Comparison of ENCODE assay signal across 26 cellular contexts in the genomic region with DNA sequence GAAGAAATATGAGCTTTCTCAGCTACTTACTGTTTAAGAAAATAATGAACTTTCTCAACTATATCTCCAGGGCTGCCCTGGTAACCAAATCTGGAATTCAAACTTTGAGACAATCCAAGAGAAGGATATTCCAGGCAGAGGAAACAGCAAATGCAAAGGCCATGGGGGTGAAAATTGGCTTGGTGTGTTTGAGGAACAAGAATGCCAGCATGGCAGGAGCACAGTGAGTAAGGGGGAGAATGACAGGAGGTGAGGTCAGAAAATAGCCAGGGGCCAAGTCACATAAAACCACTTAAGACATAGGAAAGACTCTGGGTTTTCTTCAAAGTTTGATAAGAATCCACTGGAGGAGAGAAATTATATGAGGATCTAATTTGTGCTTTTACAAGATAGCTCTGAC. TPM values are rescaled to one million over a fixed set of nuclear protein-coding genes. Genes with fewer than 3 reads are reported as not detected.
"Had no signal": no experiment of that assay in that cellular context is flagged by ENCODE, and none has a peak within 500 bp of the region (broad histone marks: within the 10 kb centered on the region; RNA-seq: fewer than 3 reads in every experiment).

No MANE protein-coding gene starts in this region.

- H3K79me2 ChIP-seq: parathyroid adenoma had no signal

- ATAC-seq: heart right ventricle; left colon; left lung; lower lobe of right lung; naive thymus-derived CD8-positive, alpha-beta T cell; right lobe of liver; stimulated activated naive B cell treated with anti-CD40 and anti-IgM and Interleukin-4, amounts not matched to agents 10 μg/mL and 1 μg/mL and 100 μg/mL, for 72 hours; stimulated activated naive CD8-positive, alpha-beta T cell treated with anti-CD3 and anti-CD28 coated beads, Interleukin-15, Interleukin-2, amounts not matched to agents 100 U/mL and 50 U/mL, for 24 hours; upper lobe of right lung had no signal

- H3K36me3 ChIP-seq: heart right ventricle, left lung, lower lobe of right lung, right atrium auricular region, right lobe of liver, stomach, thyroid gland, transverse colon, upper lobe of right lung had no signal

- H3K4me1 ChIP-seq: heart right ventricle, left lung, lower lobe of right lung, parathyroid adenoma, right atrium auricular region, right lobe of liver, stomach, testis, thyroid gland, transverse colon, upper lobe of right lung had no signal

- H3K9me3 ChIP-seq: heart right ventricle, left lung, lower lobe of right lung, right atrium auricular region, right lobe of liver, stomach, testis, thyroid gland, transverse colon, upper lobe of right lung had no signal

- H3K27ac Mint-ChIP-seq: naive thymus-derived CD8-positive, alpha-beta T cell; nephron; stimulated activated naive B cell treated with anti-CD40 and anti-IgM and Interleukin-4, amounts not matched to agents 10 μg/mL and 1 μg/mL and 100 μg/mL, for 72 hours had no signal

- H3K27ac ChIP-seq: heart right ventricle, left lung, lower lobe of right lung, parathyroid adenoma, right atrium auricular region, right lobe of liver, stomach, testis, thyroid gland, transverse colon, upper lobe of right lung had no signal

- H3K27me3 ChIP-seq: heart right ventricle, left lung, right atrium auricular region, right lobe of liver, stomach, testis, thyroid gland, transverse colon, upper lobe of right lung had no signal

- H2AFZ ChIP-seq: parathyroid adenoma had no signal

- H3K9ac ChIP-seq: parathyroid adenoma had no signal

- H3K4me1 Mint-ChIP-seq: naive thymus-derived CD8-positive, alpha-beta T cell; nephron; neural crest cell; stimulated activated naive B cell treated with anti-CD40 and anti-IgM and Interleukin-4, amounts not matched to agents 10 μg/mL and 1 μg/mL and 100 μg/mL, for 72 hours had no signal

- H3K4me3 ChIP-seq: heart right ventricle, left lung, lower lobe of right lung, right atrium auricular region, right lobe of liver, stomach, testis, thyroid gland, transverse colon, upper lobe of right lung had no signal

- H3K36me3 Mint-ChIP-seq: naive thymus-derived CD8-positive, alpha-beta T cell; stimulated activated naive B cell treated with anti-CD40 and anti-IgM and Interleukin-4, amounts not matched to agents 10 μg/mL and 1 μg/mL and 100 μg/mL, for 72 hours had no signal

- DNase-seq: heart right ventricle; hippocampal formation; kidney; left colon; left lung; lower lobe of right lung; mammary epithelial cell; mesenchymal stem cell; naive thymus-derived CD8-positive, alpha-beta T cell; nucleus accumbens; right lobe of liver; stimulated activated CD4-positive, alpha-beta T cell treated with anti-CD3 and anti-CD28 coated beads, Interleukin-12 subunit alpha, Interleukin-12 subunit beta, amount 100 ng/mL, for 4 hours; stimulated activated CD4-positive, alpha-beta T cell treated with anti-CD3 and anti-CD28 coated beads, Interleukin-15, amount 100 ng/mL, for 24 hours; stimulated activated CD4-positive, alpha-beta T cell treated with anti-CD3 and anti-CD28 coated beads, Interleukin-2, amount 100 ng/mL, for 24 hours; stimulated activated CD4-positive, alpha-beta T cell treated with anti-CD3 and anti-CD28 coated beads, Interleukin-4, amount 100 ng/mL, for 1 hour; stimulated activated naive B cell treated with anti-CD40 and anti-IgM and Interleukin-4, amounts not matched to agents 10 μg/mL and 1 μg/mL and 100 μg/mL, for 72 hours; stimulated activated naive CD8-positive, alpha-beta T cell treated with anti-CD3 and anti-CD28 coated beads, Interleukin-15, Interleukin-2, amounts not matched to agents 100 U/mL and 50 U/mL, for 24 hours; stomach; testis; thyroid gland; transverse colon; upper lobe of right lung had no signal

- H3K4me3 Mint-ChIP-seq: naive thymus-derived CD8-positive, alpha-beta T cell; nephron; neural crest cell; stimulated activated naive B cell treated with anti-CD40 and anti-IgM and Interleukin-4, amounts not matched to agents 10 μg/mL and 1 μg/mL and 100 μg/mL, for 72 hours had no signal

RNA-seq across cellular contexts. Expression of gene BTC, which starts 27.2 kb away (rescaled TPM):
- total RNA-seq: naive thymus-derived CD8-positive, alpha-beta T cell; neural crest cell had no signal
- polyA plus RNA-seq: naive thymus-derived CD8-positive, alpha-beta T cell had no signal
